ENCODE assay signal across 1 cellular context in genomic region chr10:103612462-103613365, GRCh38.
TF ChIP-seq lines count a peak whose summit lies in the region.

No MANE protein-coding gene starts in this region.

TF ChIP-seq in HCT116, 20 proteins besides CTCF, POLR2A, EP300 and RAD21 (continued from another document):
- TF ChIP-seq ZBTB33 (IDR thresholded peaks at IDR 0.05; ENCODE audit: extremely low read depth, insufficient replicate concordance, low read length), result no peak
